1 cellular context compared by ENCODE assay signal in the genomic region with DNA sequence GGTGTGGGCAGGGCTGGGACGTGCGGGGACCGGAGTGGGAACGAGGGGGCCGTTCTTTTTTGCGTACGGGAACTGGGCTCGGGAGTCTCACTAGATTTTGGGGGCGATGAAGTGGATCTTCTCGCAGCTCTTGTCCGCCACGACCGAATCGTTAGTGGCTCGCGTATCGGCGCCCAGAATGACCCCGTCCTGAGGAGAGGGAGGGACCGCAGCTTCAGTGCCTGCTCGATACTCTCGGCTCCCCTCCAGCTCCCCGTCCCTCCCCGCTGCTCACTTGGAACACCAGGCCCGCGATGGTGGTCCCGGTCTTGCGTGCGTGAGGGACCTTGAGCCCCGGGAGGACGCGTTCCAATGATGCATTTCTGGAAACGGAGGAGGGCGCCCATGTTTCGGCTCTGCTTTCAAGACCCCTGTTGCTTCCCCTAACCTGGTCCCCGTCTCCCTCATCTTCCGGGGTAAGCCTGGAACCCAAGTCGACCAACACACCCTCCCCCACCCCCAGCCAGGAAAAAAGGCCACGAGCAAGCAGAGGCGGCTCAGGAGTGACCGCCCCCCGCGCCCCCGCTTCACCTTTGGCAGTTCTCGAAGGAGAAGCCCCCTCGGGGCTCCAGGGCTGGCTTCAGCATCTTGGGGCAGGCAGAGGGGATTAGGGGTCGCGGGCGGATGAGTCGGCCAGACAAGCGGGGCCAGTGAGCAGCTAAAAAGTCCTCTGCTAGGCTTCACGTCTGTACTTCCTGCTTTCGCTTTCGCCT.
TF ChIP-seq lines count a peak whose summit lies in the region.

Gene PSMB10 (minus strand): TSS at position 727 of the 752 bp plus-strand sequence. CDS start 101 bp downstream, at position 626.

TF ChIP-seq in HepG2, 621 proteins besides CTCF, POLR2A, EP300 and RAD21 (continued from another document and continues in another):
- no peak for TF ChIP-seq ZNF407 (CRISPR knock-in tag; IDR thresholded peaks at IDR 0.05; ENCODE audit: not compliant biosample characterization)
- peak; percentile 83 for TF ChIP-seq KDM5A (IDR thresholded peaks at IDR 0.05; ENCODE audit: borderline replicate concordance, low read length)
- TF ChIP-seq SOX5 (CRISPR knock-in tag; IDR thresholded peaks at IDR 0.05; ENCODE audit: borderline replicate concordance), result no peak
- TF ChIP-seq MAX (IDR thresholded peaks at IDR 0.05), result no peak
- peak; percentile 86; the same call in 1 of the 2 replicates for TF ChIP-seq NAIF1 (CRISPR knock-in tag; IDR thresholded peaks at IDR 0.05; ENCODE audit: borderline replicate concordance)
- 0 out of 2 replicates have a peak, but pooled peaks have one; percentile 2 for TF ChIP-seq ZNF44 (CRISPR knock-in tag; IDR thresholded peaks at IDR 0.05)
- TF ChIP-seq NFYC (CRISPR knock-in tag; IDR thresholded peaks at IDR 0.05), result no peak
- TF ChIP-seq HNRNPLL (IDR thresholded peaks at IDR 0.05; ENCODE audit: low read depth, low read length, poor library complexity, severe bottlenecking), result peak; percentile 16
- TF ChIP-seq FOXK1 (CRISPR knock-in tag; IDR thresholded peaks at IDR 0.05; ENCODE audit: borderline replicate concordance, low read depth), result no peak
- no peak; the same call in 1 of the 2 replicates for TF ChIP-seq POLR2G (IDR thresholded peaks at IDR 0.05; ENCODE audit: low read depth, low read length)
- TF ChIP-seq TEAD2 (CRISPR knock-in tag; IDR thresholded peaks at IDR 0.05), result no peak
- no peak for TF ChIP-seq ZNF556 (CRISPR knock-in tag; IDR thresholded peaks at IDR 0.05; ENCODE audit: borderline replicate concordance)
- TF ChIP-seq MYC (CRISPR knock-in tag; IDR thresholded peaks at IDR 0.05; ENCODE audit: borderline replicate concordance), result no peak
- no peak for TF ChIP-seq FIP1L1 (IDR thresholded peaks at IDR 0.05; ENCODE audit: borderline replicate concordance, insufficient read depth, low read depth, low read length)
- TF ChIP-seq, protein P1, sequence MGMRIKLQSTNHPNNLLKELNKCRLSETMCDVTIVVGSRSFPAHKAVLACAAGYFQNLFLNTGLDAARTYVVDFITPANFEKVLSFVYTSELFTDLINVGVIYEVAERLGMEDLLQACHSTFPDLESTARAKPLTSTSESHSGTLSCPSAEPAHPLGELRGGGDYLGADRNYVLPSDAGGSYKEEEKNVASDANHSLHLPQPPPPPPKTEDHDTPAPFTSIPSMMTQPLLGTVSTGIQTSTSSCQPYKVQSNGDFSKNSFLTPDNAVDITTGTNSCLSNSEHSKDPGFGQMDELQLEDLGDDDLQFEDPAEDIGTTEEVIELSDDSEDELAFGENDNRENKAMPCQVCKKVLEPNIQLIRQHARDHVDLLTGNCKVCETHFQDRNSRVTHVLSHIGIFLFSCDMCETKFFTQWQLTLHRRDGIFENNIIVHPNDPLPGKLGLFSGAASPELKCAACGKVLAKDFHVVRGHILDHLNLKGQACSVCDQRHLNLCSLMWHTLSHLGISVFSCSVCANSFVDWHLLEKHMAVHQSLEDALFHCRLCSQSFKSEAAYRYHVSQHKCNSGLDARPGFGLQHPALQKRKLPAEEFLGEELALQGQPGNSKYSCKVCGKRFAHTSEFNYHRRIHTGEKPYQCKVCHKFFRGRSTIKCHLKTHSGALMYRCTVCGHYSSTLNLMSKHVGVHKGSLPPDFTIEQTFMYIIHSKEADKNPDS (CRISPR knock-in tag; IDR thresholded peaks at IDR 0.05), result peak; percentile 71; the same call in 1 of the 2 replicates
- TF ChIP-seq NRL (CRISPR knock-in tag; IDR thresholded peaks at IDR 0.05; ENCODE audit: borderline replicate concordance), result peak; percentile 94
- 0 out of 2 replicates have a peak, but pooled peaks have one; percentile 41 for TF ChIP-seq ZNF816 (CRISPR knock-in tag; IDR thresholded peaks at IDR 0.05; ENCODE audit: borderline replicate concordance)
- TF ChIP-seq HMGXB3 (CRISPR knock-in tag; IDR thresholded peaks at IDR 0.05; ENCODE audit: borderline replicate concordance), result peak; percentile 31; the same call in 1 of the 2 replicates
- 0 out of 2 replicates have a peak, but pooled peaks have one; percentile 21 for TF ChIP-seq ELF4 (CRISPR knock-in tag; IDR thresholded peaks at IDR 0.05; ENCODE audit: borderline replicate concordance)
- no peak for TF ChIP-seq ZNF205 (CRISPR knock-in tag; IDR thresholded peaks at IDR 0.05)
- TF ChIP-seq BORCS8-MEF2B (CRISPR knock-in tag; IDR thresholded peaks at IDR 0.05), result 0 out of 2 replicates have a peak, but pooled peaks have one; percentile 6
- TF ChIP-seq REPIN1 (CRISPR knock-in tag; IDR thresholded peaks at IDR 0.05; ENCODE audit: borderline replicate concordance, low read depth), result no peak; the same call in 1 of the 2 replicates
- TF ChIP-seq SYNCRIP (IDR thresholded peaks at IDR 0.05; ENCODE audit: insufficient read depth, low read depth, low read length), result no peak
- TF ChIP-seq, protein P2, sequence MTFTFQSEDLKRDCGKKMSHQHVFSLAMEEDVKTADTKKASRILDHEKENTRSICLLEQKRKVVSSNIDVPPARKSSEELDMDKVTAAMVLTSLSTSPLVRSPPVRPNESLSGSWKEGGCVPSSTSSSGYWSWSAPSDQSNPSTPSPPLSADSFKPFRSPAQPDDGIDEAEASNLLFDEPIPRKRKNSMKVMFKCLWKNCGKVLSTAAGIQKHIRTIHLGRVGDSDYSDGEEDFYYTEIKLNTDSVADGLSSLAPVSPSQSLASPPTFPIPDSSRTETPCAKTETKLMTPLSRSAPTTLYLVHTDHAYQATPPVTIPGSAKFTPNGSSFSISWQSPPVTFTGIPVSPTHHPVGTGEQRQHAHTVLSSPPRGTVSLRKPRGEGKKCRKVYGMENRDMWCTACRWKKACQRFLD (CRISPR knock-in tag; IDR thresholded peaks at IDR 0.05; ENCODE audit: borderline replicate concordance), result no peak
- TF ChIP-seq, protein P3, sequence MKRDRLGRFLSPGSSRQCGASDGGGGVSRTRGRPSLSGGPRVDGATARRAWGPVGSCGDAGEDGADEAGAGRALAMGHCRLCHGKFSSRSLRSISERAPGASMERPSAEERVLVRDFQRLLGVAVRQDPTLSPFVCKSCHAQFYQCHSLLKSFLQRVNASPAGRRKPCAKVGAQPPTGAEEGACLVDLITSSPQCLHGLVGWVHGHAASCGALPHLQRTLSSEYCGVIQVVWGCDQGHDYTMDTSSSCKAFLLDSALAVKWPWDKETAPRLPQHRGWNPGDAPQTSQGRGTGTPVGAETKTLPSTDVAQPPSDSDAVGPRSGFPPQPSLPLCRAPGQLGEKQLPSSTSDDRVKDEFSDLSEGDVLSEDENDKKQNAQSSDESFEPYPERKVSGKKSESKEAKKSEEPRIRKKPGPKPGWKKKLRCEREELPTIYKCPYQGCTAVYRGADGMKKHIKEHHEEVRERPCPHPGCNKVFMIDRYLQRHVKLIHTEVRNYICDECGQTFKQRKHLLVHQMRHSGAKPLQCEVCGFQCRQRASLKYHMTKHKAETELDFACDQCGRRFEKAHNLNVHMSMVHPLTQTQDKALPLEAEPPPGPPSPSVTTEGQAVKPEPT (CRISPR knock-in tag; IDR thresholded peaks at IDR 0.05; ENCODE audit: low read depth), result no peak
- no peak for TF ChIP-seq ZNF580 (CRISPR knock-in tag; IDR thresholded peaks at IDR 0.05; ENCODE audit: borderline replicate concordance, low read depth)
- TF ChIP-seq IRX3 (CRISPR knock-in tag; IDR thresholded peaks at IDR 0.05; ENCODE audit: borderline replicate concordance, low read depth), result 0 out of 2 replicates have a peak, but pooled peaks have one; percentile 10
- TF ChIP-seq, protein P4, sequence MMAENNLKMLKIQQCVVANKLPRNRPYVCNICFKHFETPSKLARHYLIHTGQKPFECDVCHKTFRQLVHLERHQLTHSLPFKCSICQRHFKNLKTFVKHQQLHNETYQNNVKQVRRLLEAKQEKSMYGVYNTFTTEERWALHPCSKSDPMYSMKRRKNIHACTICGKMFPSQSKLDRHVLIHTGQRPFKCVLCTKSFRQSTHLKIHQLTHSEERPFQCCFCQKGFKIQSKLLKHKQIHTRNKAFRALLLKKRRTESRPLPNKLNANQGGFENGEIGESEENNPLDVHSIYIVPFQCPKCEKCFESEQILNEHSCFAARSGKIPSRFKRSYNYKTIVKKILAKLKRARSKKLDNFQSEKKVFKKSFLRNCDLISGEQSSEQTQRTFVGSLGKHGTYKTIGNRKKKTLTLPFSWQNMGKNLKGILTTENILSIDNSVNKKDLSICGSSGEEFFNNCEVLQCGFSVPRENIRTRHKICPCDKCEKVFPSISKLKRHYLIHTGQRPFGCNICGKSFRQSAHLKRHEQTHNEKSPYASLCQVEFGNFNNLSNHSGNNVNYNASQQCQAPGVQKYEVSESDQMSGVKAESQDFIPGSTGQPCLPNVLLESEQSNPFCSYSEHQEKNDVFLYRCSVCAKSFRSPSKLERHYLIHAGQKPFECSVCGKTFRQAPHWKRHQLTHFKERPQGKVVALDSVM (CRISPR knock-in tag; IDR thresholded peaks at IDR 0.05), result no peak
- 0 out of 2 replicates have a peak, but pooled peaks have one; percentile 45 for TF ChIP-seq ZFP82 (CRISPR knock-in tag; IDR thresholded peaks at IDR 0.05; ENCODE audit: borderline replicate concordance)
- peak; percentile 26 for TF ChIP-seq ZNF225 (CRISPR knock-in tag; IDR thresholded peaks at IDR 0.05)
- TF ChIP-seq CBX1 (IDR thresholded peaks at IDR 0.05; ENCODE audit: low read depth), result no peak
- no peak for TF ChIP-seq NR3C1 (CRISPR knock-in tag; IDR thresholded peaks at IDR 0.05)
